1 cellular context compared by ENCODE assay signal in genomic region chr3:150469931-150470740, GRCh38.
TF ChIP-seq lines count a peak whose summit lies in the region.

No MANE protein-coding gene starts in this region.

TF ChIP-seq in K562, 482 proteins besides CTCF, POLR2A, EP300 and RAD21 (continued from another document and continues in another):
- no peak for TF ChIP-seq ZNF407 (IDR thresholded peaks at IDR 0.05; ENCODE audit: low read depth)
- TF ChIP-seq TFAM (CRISPR knock-in tag; conservative IDR thresholded peaks at IDR 0.05): no peak
- 0 out of 4 replicates have a peak, but pooled peaks of 1 of the 2 experiments have one; percentile 19 for TF ChIP-seq MLLT1 (IDR thresholded peaks at IDR 0.05)
- TF ChIP-seq ZZZ3 (IDR thresholded peaks at IDR 0.05): no peak
- no peak for TF ChIP-seq NONO (IDR thresholded peaks at IDR 0.05; ENCODE audit: low read depth in 2 of 2, low read length in 1 of 2)
- TF ChIP-seq HINFP (tag; conservative IDR thresholded peaks at IDR 0.05; ENCODE audit: low read depth): no peak
- TF ChIP-seq KLF16 (IDR thresholded peaks at IDR 0.05): no peak
- TF ChIP-seq RNF2 (IDR thresholded peaks at IDR 0.05): no peak
- 0 out of 2 replicates have a peak, but pooled peaks have one; percentile 24 for TF ChIP-seq NFRKB (IDR thresholded peaks at IDR 0.05; ENCODE audit: low read depth)
- TF ChIP-seq, protein P1, sequence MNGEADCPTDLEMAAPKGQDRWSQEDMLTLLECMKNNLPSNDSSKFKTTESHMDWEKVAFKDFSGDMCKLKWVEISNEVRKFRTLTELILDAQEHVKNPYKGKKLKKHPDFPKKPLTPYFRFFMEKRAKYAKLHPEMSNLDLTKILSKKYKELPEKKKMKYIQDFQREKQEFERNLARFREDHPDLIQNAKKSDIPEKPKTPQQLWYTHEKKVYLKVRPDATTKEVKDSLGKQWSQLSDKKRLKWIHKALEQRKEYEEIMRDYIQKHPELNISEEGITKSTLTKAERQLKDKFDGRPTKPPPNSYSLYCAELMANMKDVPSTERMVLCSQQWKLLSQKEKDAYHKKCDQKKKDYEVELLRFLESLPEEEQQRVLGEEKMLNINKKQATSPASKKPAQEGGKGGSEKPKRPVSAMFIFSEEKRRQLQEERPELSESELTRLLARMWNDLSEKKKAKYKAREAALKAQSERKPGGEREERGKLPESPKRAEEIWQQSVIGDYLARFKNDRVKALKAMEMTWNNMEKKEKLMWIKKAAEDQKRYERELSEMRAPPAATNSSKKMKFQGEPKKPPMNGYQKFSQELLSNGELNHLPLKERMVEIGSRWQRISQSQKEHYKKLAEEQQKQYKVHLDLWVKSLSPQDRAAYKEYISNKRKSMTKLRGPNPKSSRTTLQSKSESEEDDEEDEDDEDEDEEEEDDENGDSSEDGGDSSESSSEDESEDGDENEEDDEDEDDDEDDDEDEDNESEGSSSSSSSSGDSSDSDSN (IDR thresholded peaks at IDR 0.05; ENCODE audit: borderline replicate concordance in 1 of 2, low read depth in 2 of 2, low read length in 2 of 2): no peak
- no peak for TF ChIP-seq THRAP3 (IDR thresholded peaks at IDR 0.05; ENCODE audit: borderline replicate concordance)
- TF ChIP-seq ZBTB43 (CRISPR knock-in tag; IDR thresholded peaks at IDR 0.05): no peak
- TF ChIP-seq PHF21A (IDR thresholded peaks at IDR 0.05; ENCODE audit: borderline replicate concordance, low read depth): no peak
- TF ChIP-seq ZNF655 (CRISPR knock-in tag; IDR thresholded peaks at IDR 0.05): no peak
- TF ChIP-seq SIN3A (IDR thresholded peaks at IDR 0.05; ENCODE audit: borderline replicate concordance in 2 of 2, control insufficient read depth in 1 of 2, low read depth in 2 of 2, low read length in 2 of 2): 0 out of 4 replicates have a peak, but pooled peaks of 1 of the 2 experiments have one; percentile 24
- no peak for TF ChIP-seq HMG20B (CRISPR knock-in tag; IDR thresholded peaks at IDR 0.05)
- TF ChIP-seq SNRNP70 (optimal IDR thresholded peaks at IDR 0.05; ENCODE audit: low read depth, low read length): no peak
- TF ChIP-seq FOXK2 (conservative IDR thresholded peaks at IDR 0.05 in 1 of 2, IDR thresholded peaks at IDR 0.05 in 1 of 2; ENCODE audit: low read depth in 2 of 2): no peak
- TF ChIP-seq ZNF766 (CRISPR knock-in tag; conservative IDR thresholded peaks at IDR 0.05): 0 out of 2 replicates have a peak, but pooled peaks have one; percentile 7
- no peak for TF ChIP-seq ZNF146 (CRISPR knock-in tag; IDR thresholded peaks at IDR 0.05; ENCODE audit: unreplicated experiment)
- TF ChIP-seq, protein P2, sequence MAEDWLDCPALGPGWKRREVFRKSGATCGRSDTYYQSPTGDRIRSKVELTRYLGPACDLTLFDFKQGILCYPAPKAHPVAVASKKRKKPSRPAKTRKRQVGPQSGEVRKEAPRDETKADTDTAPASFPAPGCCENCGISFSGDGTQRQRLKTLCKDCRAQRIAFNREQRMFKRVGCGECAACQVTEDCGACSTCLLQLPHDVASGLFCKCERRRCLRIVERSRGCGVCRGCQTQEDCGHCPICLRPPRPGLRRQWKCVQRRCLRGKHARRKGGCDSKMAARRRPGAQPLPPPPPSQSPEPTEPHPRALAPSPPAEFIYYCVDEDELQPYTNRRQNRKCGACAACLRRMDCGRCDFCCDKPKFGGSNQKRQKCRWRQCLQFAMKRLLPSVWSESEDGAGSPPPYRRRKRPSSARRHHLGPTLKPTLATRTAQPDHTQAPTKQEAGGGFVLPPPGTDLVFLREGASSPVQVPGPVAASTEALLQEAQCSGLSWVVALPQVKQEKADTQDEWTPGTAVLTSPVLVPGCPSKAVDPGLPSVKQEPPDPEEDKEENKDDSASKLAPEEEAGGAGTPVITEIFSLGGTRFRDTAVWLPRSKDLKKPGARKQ (CRISPR knock-in tag; IDR thresholded peaks at IDR 0.05): no peak
- TF ChIP-seq, protein P3, sequence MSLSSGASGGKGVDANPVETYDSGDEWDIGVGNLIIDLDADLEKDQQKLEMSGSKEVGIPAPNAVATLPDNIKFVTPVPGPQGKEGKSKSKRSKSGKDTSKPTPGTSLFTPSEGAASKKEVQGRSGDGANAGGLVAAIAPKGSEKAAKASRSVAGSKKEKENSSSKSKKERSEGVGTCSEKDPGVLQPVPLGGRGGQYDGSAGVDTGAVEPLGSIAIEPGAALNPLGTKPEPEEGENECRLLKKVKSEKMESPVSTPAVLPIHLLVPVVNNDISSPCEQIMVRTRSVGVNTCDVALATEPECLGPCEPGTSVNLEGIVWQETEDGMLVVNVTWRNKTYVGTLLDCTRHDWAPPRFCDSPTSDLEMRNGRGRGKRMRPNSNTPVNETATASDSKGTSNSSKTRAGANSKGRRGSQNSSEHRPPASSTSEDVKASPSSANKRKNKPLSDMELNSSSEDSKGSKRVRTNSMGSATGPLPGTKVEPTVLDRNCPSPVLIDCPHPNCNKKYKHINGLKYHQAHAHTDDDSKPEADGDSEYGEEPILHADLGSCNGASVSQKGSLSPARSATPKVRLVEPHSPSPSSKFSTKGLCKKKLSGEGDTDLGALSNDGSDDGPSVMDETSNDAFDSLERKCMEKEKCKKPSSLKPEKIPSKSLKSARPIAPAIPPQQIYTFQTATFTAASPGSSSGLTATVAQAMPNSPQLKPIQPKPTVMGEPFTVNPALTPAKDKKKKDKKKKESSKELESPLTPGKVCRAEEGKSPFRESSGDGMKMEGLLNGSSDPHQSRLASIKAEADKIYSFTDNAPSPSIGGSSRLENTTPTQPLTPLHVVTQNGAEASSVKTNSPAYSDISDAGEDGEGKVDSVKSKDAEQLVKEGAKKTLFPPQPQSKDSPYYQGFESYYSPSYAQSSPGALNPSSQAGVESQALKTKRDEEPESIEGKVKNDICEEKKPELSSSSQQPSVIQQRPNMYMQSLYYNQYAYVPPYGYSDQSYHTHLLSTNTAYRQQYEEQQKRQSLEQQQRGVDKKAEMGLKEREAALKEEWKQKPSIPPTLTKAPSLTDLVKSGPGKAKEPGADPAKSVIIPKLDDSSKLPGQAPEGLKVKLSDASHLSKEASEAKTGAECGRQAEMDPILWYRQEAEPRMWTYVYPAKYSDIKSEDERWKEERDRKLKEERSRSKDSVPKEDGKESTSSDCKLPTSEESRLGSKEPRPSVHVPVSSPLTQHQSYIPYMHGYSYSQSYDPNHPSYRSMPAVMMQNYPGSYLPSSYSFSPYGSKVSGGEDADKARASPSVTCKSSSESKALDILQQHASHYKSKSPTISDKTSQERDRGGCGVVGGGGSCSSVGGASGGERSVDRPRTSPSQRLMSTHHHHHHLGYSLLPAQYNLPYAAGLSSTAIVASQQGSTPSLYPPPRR (CRISPR knock-in tag; IDR thresholded peaks at IDR 0.05; ENCODE audit: borderline replicate concordance): no peak
- peak; percentile 17; the same call in 1 of the 2 replicates for TF ChIP-seq FOSL1 (tag; conservative IDR thresholded peaks at IDR 0.05)
- TF ChIP-seq DLX4 (CRISPR knock-in tag; IDR thresholded peaks at IDR 0.05): no peak
- TF ChIP-seq ZNF830 (CRISPR knock-in tag; IDR thresholded peaks at IDR 0.05): no peak
- no peak for TF ChIP-seq HDAC6 (IDR thresholded peaks at IDR 0.05; ENCODE audit: low read depth, low read length)
- no peak for TF ChIP-seq NR3C1 (CRISPR knock-in tag; IDR thresholded peaks at IDR 0.05)
- no peak for TF ChIP-seq HSF4 (CRISPR knock-in tag; IDR thresholded peaks at IDR 0.05; ENCODE audit: borderline replicate concordance)
- TF ChIP-seq CBX1 (IDR thresholded peaks at IDR 0.05; ENCODE audit: low read depth): no peak
- TF ChIP-seq, protein P4, sequence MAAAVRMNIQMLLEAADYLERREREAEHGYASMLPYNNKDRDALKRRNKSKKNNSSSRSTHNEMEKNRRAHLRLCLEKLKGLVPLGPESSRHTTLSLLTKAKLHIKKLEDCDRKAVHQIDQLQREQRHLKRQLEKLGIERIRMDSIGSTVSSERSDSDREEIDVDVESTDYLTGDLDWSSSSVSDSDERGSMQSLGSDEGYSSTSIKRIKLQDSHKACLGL (CRISPR knock-in tag; IDR thresholded peaks at IDR 0.05; ENCODE audit: borderline replicate concordance, poor library complexity, severe bottlenecking): no peak
